ENCODE assay signal across 29 cellular contexts in genomic region chr6:138263963-138264362, GRCh38. TPM values are rescaled to one million over a fixed set of nuclear protein-coding genes. Genes with fewer than 3 reads are reported as not detected.
"Had no signal": no experiment of that assay in that cellular context is flagged by ENCODE, and none has a peak within 500 bp of the region (broad histone marks: within the 10 kb centered on the region; RNA-seq: fewer than 3 reads in every experiment).

No MANE protein-coding gene starts in this region.

- H3K27me3 ChIP-seq: ascending aorta, SJCRH30 had no signal

- ATAC-seq: activated CD8-positive, alpha-beta memory T cell treated with anti-CD3 and anti-CD28 coated beads, Interleukin-2, amount 10 ng/mL, durations not matched to agents 7 days and 5 days; activated naive CD8-positive, alpha-beta T cell treated with anti-CD3 and anti-CD28 coated beads, Interleukin-2, amount 50 U/mL, for 24 hours; Panc1 had no signal

- H3K4me1 ChIP-seq: ascending aorta, SJCRH30 had no signal

- DNase-seq: activated CD4-positive, alpha-beta memory T cell treated with anti-CD3 and anti-CD28 coated beads, Interleukin-2, amount 10 ng/mL, durations not matched to agents 7 days and 5 days; activated CD4-positive, alpha-beta T cell treated with anti-CD3 and anti-CD28 coated beads for 1 hour; activated CD4-positive, alpha-beta T cell treated with anti-CD3 and anti-CD28 coated beads for 48 hours; activated CD4-positive, CD25-positive, alpha-beta regulatory T cell; activated CD8-positive, alpha-beta memory T cell treated with anti-CD3 and anti-CD28 coated beads for 24 hours; activated CD8-positive, alpha-beta memory T cell treated with anti-CD3 and anti-CD28 coated beads, Interleukin-2, amount 10 ng/mL, durations not matched to agents 7 days and 5 days; activated CD8-positive, alpha-beta memory T cell treated with anti-CD3 and anti-CD28 coated beads, Interleukin-2, amount 50 U/mL, for 48 hours; activated effector memory CD4-positive, alpha-beta T cell treated with Interleukin-2 at 50 U/mL for 16 hours; activated naive CD4-positive, alpha-beta T cell treated with anti-CD3 and anti-CD28 coated beads, Interleukin-2, amount 10 ng/mL, durations not matched to agents 7 days and 5 days; activated naive CD8-positive, alpha-beta T cell treated with anti-CD3 and anti-CD28 coated beads, Interleukin-2, amount 50 U/mL, for 24 hours; activated T-cell treated with anti-CD3 and anti-CD28 coated beads, Interleukin-2, amount 50 U/mL, for 48 hours; NCI-H1105; NCI-H1417 treated with DMSO at 0.1 percent for 48 hours; NCI-H187 treated with DMSO at 0.1 percent for 48 hours; NCI-H2081; NCI-H345; NCI-H524 treated with DMSO at 0.1 percent for 48 hours; SHP77; SJCRH30; T1000; WERI-Rb-1 had no signal

- H3K4me3 ChIP-seq: ascending aorta, SJCRH30, SK-N-MC had no signal

- H3K27ac ChIP-seq: ascending aorta, SJCRH30, SK-N-MC, WERI-Rb-1 had no signal

- H3K36me3 ChIP-seq: ascending aorta, SJCRH30, WERI-Rb-1 had no signal

- H3K9me3 ChIP-seq: ascending aorta, SJCRH30 had no signal

RNA-seq across cellular contexts. Expression of gene PBOV1, which starts 45.7 kb away (rescaled TPM):
- total RNA-seq: activated CD4-positive, alpha-beta memory T cell treated with anti-CD3 and anti-CD28 coated beads, Interleukin-2, amount 10 ng/mL, durations not matched to agents 7 days and 5 days; activated CD8-positive, alpha-beta memory T cell treated with anti-CD3 and anti-CD28 coated beads, Interleukin-2, amount 10 ng/mL, durations not matched to agents 7 days and 5 days; ascending aorta; M059J; NCI-H460; RPMI7951; SJCRH30; T-helper 1 cell treated with Interleukin-12 subunit alpha and Interleukin-12 subunit beta and Interleukin-4 antibody, amounts not matched to agents 30 ng/mL and 1 ng/mL, for 36 hours; T-helper 2 cell treated with Interferon-gamma antibody and Interleukin-4, amounts not matched to agents 100 ng/mL and 5 ng/mL, for 36 hours had no signal
